9 cellular contexts compared by ENCODE assay signal in the genomic region with DNA sequence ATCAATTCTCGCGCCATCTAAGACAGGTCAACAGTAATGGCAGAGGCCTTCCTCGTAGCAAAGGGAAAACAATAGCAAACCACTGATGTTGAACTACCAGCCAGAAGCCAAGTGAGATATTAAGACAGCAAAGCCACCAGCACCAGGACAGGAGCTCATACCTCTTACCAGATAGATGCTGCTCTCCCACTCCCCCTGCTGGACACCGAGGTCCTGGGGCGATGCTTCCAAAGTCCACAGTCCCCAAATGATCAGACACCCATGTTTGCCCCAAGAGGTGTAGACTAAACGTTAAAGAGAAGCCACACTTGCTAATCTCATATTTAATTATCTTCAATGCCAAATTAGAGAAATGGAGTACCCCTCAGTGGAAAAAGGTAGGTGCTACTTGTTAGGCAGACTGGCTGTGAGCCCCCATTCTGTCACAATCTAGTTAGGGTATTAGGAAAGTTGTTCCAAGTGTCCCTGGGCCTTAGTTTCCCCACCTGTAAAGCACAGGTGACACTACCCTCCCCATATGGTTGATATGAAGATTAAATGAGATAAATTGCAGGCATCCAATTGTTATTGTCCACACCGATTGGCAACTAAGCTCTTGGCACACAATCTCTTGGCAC. TPM values are rescaled to one million over a fixed set of nuclear protein-coding genes. Genes with fewer than 3 reads are reported as not detected.
A peak's percentile ranks its signal among the peaks of the same experiment; 100 is the strongest.
DNase-seq lines count a peak whose midpoint lies in the region; ATAC-seq lines count a peak whose summit lies in the region.
"Had no signal": no experiment of that assay in that cellular context is flagged by ENCODE, and none has a peak within 500 bp of the region (broad histone marks: within the 10 kb centered on the region; RNA-seq: fewer than 3 reads in every experiment).

No MANE protein-coding gene starts in this region.

- ATAC-seq in Right ventricle myocardium inferior (peak; percentile 32), HG02981 (IDR thresholded peaks at IDR 0.05; ENCODE audit: unreplicated experiment) (peak; percentile 90)
- peak; percentile 83 to 85 for ATAC-seq in natural killer cell treated with Interleukin-12 subunit alpha and Interleukin-12 subunit beta and Interleukin-15 and Interleukin-18, amount 100 ng/mL, for 72 hours

- peaks cover 3 to 4% of the 10 kb centered on the region in 2 donors for H3K4me1 Mint-ChIP-seq in natural killer cell treated with Interleukin-12 subunit alpha and Interleukin-12 subunit beta and Interleukin-15 and Interleukin-18, amount 100 ng/mL, for 72 hours (ENCODE audit: low read depth in 2 of 2)

- no peak overlapping the region for H3K27ac ChIP-seq in substantia nigra (ENCODE audit: low read depth, low read length, poor library complexity, severe bottlenecking)

- H3K4me3 Mint-ChIP-seq in natural killer cell treated with Interleukin-12 subunit alpha and Interleukin-12 subunit beta and Interleukin-15 and Interleukin-18, amount 100 ng/mL, for 72 hours = no peak overlapping the region

- intact Hi-C loops in Right ventricle myocardium inferior (cut with DNase I) = loop anchor here (1.0 to 5.0 kb wide), 2 partner anchors 55 to 222 kb away; partner anchors contain the start of gene IL6
- intact Hi-C loops in cardiac septum (cut with DNase I) = loop anchor here (2.0 kb wide), 1 partner anchor 222 kb away; no protein-coding TSS in a partner anchor

- H3K9me3 Mint-ChIP-seq in natural killer cell treated with Interleukin-12 subunit alpha and Interleukin-12 subunit beta and Interleukin-15 and Interleukin-18, amount 100 ng/mL, for 72 hours = no peaks in the 10 kb centered on the region

- DNase-seq in Right ventricle myocardium inferior (ENCODE audit: missing footprints) (no peak), cardiac septum (ENCODE audit: low spot score) (no peak), NCI-H82 (lab: John Stamatoyannopoulos, UW) (peak; percentile 76), epidermal melanocyte (ENCODE audit: insufficient read length, low spot score) (peak; percentile 52), substantia nigra (lab: John Stamatoyannopoulos, UW) (peak in 32 of 49 donors; percentile 1 to 57 (median 14))
- peak; percentile 17 to 43 for DNase-seq in activated CD8-positive, alpha-beta memory T cell treated with anti-CD3 and anti-CD28 coated beads for 1 hour (ENCODE audit: extremely low read depth in 1 of 2, low read depth in 1 of 2)
- DNase-seq in natural killer cell treated with Interleukin-12 subunit alpha and Interleukin-12 subunit beta and Interleukin-15 and Interleukin-18, amount 100 ng/mL, for 72 hours (ENCODE audit: low spot score) = peak; percentile 75

- no peaks in the 10 kb centered on the region for H3K36me3 Mint-ChIP-seq in natural killer cell treated with Interleukin-12 subunit alpha and Interleukin-12 subunit beta and Interleukin-15 and Interleukin-18, amount 100 ng/mL, for 72 hours

- H3K27me3 Mint-ChIP-seq in natural killer cell treated with Interleukin-12 subunit alpha and Interleukin-12 subunit beta and Interleukin-15 and Interleukin-18, amount 100 ng/mL, for 72 hours = peaks cover 17 to 32% of the 10 kb centered on the region in 2 donors

- no peak overlapping the region for H3K27ac Mint-ChIP-seq in natural killer cell treated with Interleukin-12 subunit alpha and Interleukin-12 subunit beta and Interleukin-15 and Interleukin-18, amount 100 ng/mL, for 72 hours

RNA-seq across cellular contexts. Expression of gene TOMM7, which starts 39.9 kb away (rescaled TPM):
- 650 TPM for total RNA-seq in Right ventricle myocardium inferior
- 318 TPM for total RNA-seq in cardiac septum
- total RNA-seq in natural killer cell treated with Interleukin-12 subunit alpha and Interleukin-12 subunit beta and Interleukin-15 and Interleukin-18, amount 100 ng/mL, for 72 hours = 100 to 1,000 TPM; 136 to 203 TPM

RNA-seq across cellular contexts. Expression of gene IL6, which starts 55.7 kb away (rescaled TPM):
- 0.60 TPM for total RNA-seq in Right ventricle myocardium inferior
- total RNA-seq in cardiac septum = 5.8 TPM
- total RNA-seq in natural killer cell treated with Interleukin-12 subunit alpha and Interleukin-12 subunit beta and Interleukin-15 and Interleukin-18, amount 100 ng/mL, for 72 hours = 100 to 1,000 TPM; 151 to 253 TPM
- total RNA-seq: skeletal muscle tissue had no signal

Comparison
In these comparisons a context has a peak if more than half of its experiments do, and no peak if none do; other contexts are left out.
1. ATAC-seq: peak in every context shown above with its lines; median percentile 90 in HG02981; 84 in natural killer cell treated with Interleukin-12 subunit alpha and Interleukin-12 subunit beta and Interleukin-15 and Interleukin-18, amount 100 ng/mL, for 72 hours; 32 in Right ventricle myocardium inferior.
2. DNase-seq: peak in NCI-H82 (single experiment), activated CD8-positive, alpha-beta memory T cell treated with anti-CD3 and anti-CD28 coated beads for 1 hour (2 of 2), epidermal melanocyte (single experiment), natural killer cell treated with Interleukin-12 subunit alpha and Interleukin-12 subunit beta and Interleukin-15 and Interleukin-18, amount 100 ng/mL, for 72 hours (single experiment) and substantia nigra (32 of 49); none in Right ventricle myocardium inferior (single experiment) and cardiac septum (single experiment).
3. RNA of gene IL6, which starts 55.7 kb away (total RNA-seq): 151 to 253 TPM in natural killer cell treated with Interleukin-12 subunit alpha and Interleukin-12 subunit beta and Interleukin-15 and Interleukin-18, amount 100 ng/mL, for 72 hours; 5.8 TPM in cardiac septum (single experiment) and 0.60 TPM in Right ventricle myocardium inferior (single experiment); every median in the first group is over 10 times any median in the second.